Comparison of ENCODE assay signal across 23 cellular contexts in genomic region chr11:125679837-125680236, GRCh38. TPM values are rescaled to one million over a fixed set of nuclear protein-coding genes. Genes with fewer than 3 reads are reported as not detected.
"Had no signal": no experiment of that assay in that cellular context is flagged by ENCODE, and none has a peak within 500 bp of the region (broad histone marks: within the 10 kb centered on the region; RNA-seq: fewer than 3 reads in every experiment).

No MANE protein-coding gene starts in this region.

- DNase-seq: KG1, MG63, NCI-H1092 treated with DMSO at 0.1 percent for 48 hours, NCI-H1436, NCI-H187, NCI-H2029, NCI-H2081 treated with DMSO at 0.1 percent for 48 hours, NCI-H2171, NCI-H226, NCI-H446, NCI-H510A, NCI-H524 treated with DMSO at 0.1 percent for 48 hours, NCI-H774, SHP77 treated with DMSO at 0.1 percent for 48 hours, SJCRH30 had no signal

- H3K27ac ChIP-seq: RWPE1, SJCRH30 had no signal

- H3K27me3 ChIP-seq: MG63, SJCRH30 had no signal

- H3K9me3 ChIP-seq: MG63, SJCRH30 had no signal

- H3K4me1 ChIP-seq: SJCRH30 had no signal

- H3K4me3 ChIP-seq: MG63, SJCRH30 had no signal

- ATAC-seq: HepG2, Panc1, Right ventricle myocardium inferior, SK-N-SH treated with all-trans-retinoic acid at 6 μM for 48 hours had no signal

- FAIRE-seq: HepG2 had no signal

RNA-seq across cellular contexts. Expression of gene ACRV1, which starts 0.8 kb away (rescaled TPM):
- total RNA-seq: HepG2, HT1080, IMR-90, PC-3, Right ventricle myocardium inferior had no signal
- polyA plus RNA-seq: HepG2, IMR-90 had no signal
